In the genomic region with DNA sequence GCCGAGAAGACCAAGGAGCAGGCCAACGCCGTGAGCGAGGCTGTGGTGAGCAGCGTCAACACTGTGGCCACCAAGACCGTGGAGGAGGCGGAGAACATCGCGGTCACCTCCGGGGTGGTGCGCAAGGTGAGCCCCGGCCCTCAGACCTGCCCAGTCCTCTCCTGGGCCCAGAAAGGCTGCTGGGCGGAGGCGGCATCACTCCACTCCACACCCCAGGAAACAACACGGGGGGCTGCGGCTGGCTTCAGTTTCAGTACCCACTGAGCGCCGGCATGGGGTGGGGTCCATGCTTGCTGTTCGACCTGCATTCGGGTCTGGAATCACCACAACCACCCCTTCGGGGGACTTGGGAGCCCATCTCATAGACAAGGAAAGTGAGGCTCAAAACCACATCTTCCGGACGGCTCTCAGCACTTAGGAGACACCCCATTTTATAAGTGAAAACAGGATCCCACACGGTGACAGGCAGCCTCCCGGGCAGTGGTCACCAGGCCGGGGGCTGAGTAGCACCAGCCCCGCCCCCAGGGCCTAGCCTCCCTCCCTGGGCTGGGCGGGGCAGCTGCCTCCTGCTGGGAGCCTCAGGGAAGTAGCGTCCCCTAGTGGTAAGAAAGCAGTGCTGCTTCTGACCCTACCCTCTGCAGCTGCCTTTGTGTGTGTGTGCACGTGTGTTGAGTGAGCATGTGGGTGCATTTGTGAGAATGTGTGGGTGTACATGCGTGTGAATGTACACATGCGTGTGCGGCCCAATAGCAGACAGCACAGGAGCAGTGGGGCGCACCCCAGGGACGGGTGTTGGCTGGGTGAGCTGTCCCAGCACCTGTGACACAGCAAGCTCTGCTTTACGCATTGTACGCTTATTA, we compare ENCODE assay signal across 8 cellular contexts. TPM values are rescaled to one million over a fixed set of nuclear protein-coding genes. Genes with fewer than 3 reads are reported as not detected.
DNase-seq lines count a peak whose midpoint lies in the region; ATAC-seq and TF ChIP-seq lines count a peak whose summit lies in the region.

No MANE protein-coding gene starts in this region.

- H2AFZ ChIP-seq in PC-9, result peak overlapping the region; percentile 75

- H3K27me3 Mint-ChIP-seq in central memory CD8-positive, alpha-beta T cell, result no peaks in the 10 kb centered on the region

- H3K27me3 ChIP-seq in BE2C (no peaks in the 10 kb centered on the region), PC-9 (ENCODE audit: insufficient read depth, low read depth) (no peaks in the 10 kb centered on the region), liver (ENCODE audit: control insufficient read depth in 4 of 4, insufficient read depth in 4 of 4, low read length in 3 of 4) (no peaks in the 10 kb centered on the region), vagina (no peaks in the 10 kb centered on the region)

- H3K9me3 ChIP-seq in BE2C (no peaks in the 10 kb centered on the region), PC-9 (ENCODE audit: insufficient read depth, low read depth) (no peaks in the 10 kb centered on the region), liver (ENCODE audit: control insufficient read depth in 4 of 4, low read length in 3 of 4) (no peaks in the 10 kb centered on the region), vagina (no peaks in the 10 kb centered on the region)

- H3K4me2 ChIP-seq in PC-9, result peak overlapping the region; percentile 87

- H3K9ac ChIP-seq in liver (ENCODE audit: low read depth in 1 of 2, low read length in 2 of 2), result no peak overlapping the region

- CTCF ChIA-PET in PC-9 (lab: Charles Lee), result interaction anchor here (0.6 to 0.7 kb wide), 4 partner anchors 12 to 455 kb away, joined by 3 to 22 read pairs (median 6); no protein-coding TSS in a partner anchor

- no peaks in the 10 kb centered on the region for H4K20me1 ChIP-seq in PC-9 (ENCODE audit: insufficient read depth)

- H3K4me3 ChIP-seq in BE2C (ENCODE audit: low read depth, low read length) (no peak overlapping the region), PC-9 (peak overlapping the region; percentile 72), liver (ENCODE audit: low read depth in 1 of 3, low read length in 3 of 3) (no peak overlapping the region), vagina (peak overlapping the region; percentile 34 to 35)

- TF ChIP-seq CTCF in BE2C (IDR thresholded peaks at IDR 0.05; ENCODE audit: low read depth, low read length), result peak; percentile 80
- peak; percentile 94 for TF ChIP-seq CTCF in PC-9 (conservative IDR thresholded peaks at IDR 0.05)
- peak; percentile 77 for TF ChIP-seq CTCF in liver (IDR thresholded peaks at IDR 0.05; ENCODE audit: low read depth, low read length, missing input control)
- peak; percentile 75 to 82 (median 76) for TF ChIP-seq CTCF in vagina (IDR thresholded peaks at IDR 0.05)

- peaks cover 11% of the 10 kb centered on the region for H3F3A ChIP-seq in PC-9 (ENCODE audit: insufficient read depth, low read depth)

- H3K36me3 Mint-ChIP-seq in central memory CD8-positive, alpha-beta T cell (ENCODE audit: insufficient read depth), result peaks cover 2% of the 10 kb centered on the region

- no peaks in the 10 kb centered on the region for H3K79me2 ChIP-seq in PC-9 (ENCODE audit: low read depth)

- H3K4me1 ChIP-seq in BE2C (peaks cover 8% of the 10 kb centered on the region; the same call in 1 of the 2 replicates), PC-9 (replicated peaks; ENCODE audit: insufficient read depth) (peaks cover 45% of the 10 kb centered on the region), liver (ENCODE audit: control insufficient read depth in 4 of 4, insufficient read depth in 4 of 4, low read length in 3 of 4) (peaks cover 0 to 13% (median 5%) of the 10 kb centered on the region in 4 donors), vagina (peaks cover 69% of the 10 kb centered on the region)

- no peak overlapping the region for H3K4me3 Mint-ChIP-seq in central memory CD8-positive, alpha-beta T cell

- peak; percentile 61 for ATAC-seq in GM18505 (IDR thresholded peaks at IDR 0.05; ENCODE audit: unreplicated experiment)
- peak; percentile 47 for ATAC-seq in HG03045 (IDR thresholded peaks at IDR 0.05; ENCODE audit: unreplicated experiment)
- ATAC-seq in central memory CD8-positive, alpha-beta T cell (replicated peaks; ENCODE audit: extremely low read depth, poor library complexity, severe bottlenecking), result peak; percentile 32

- no peaks in the 10 kb centered on the region for H3K9me2 ChIP-seq in PC-9 (ENCODE audit: insufficient read depth)

- H3K9me3 Mint-ChIP-seq in central memory CD8-positive, alpha-beta T cell, result no peaks in the 10 kb centered on the region

- no TSS peak for BruUV-seq in PC-9 (replicated peaks; lab: Mats Ljungman, UMichigan)

- TF ChIP-seq RAD21 in liver (IDR thresholded peaks at IDR 0.05), result peak; percentile 81 to 90

- H3K36me3 ChIP-seq in BE2C (no peaks in the 10 kb centered on the region), PC-9 (ENCODE audit: low read depth) (no peaks in the 10 kb centered on the region), liver (ENCODE audit: control insufficient read depth in 4 of 4, insufficient read depth in 3 of 4, low read depth in 1 of 4, low read length in 3 of 4) (no peaks in the 10 kb centered on the region), vagina (no peaks in the 10 kb centered on the region)

- intact Hi-C loops in PC-9 (cut with micrococcal nuclease; ENCODE audit: unreplicated experiment), result loop anchor here (1.0 to 5.0 kb wide), 2 partner anchors 21 to 248 kb away; no protein-coding TSS in a partner anchor
- intact Hi-C loops in vagina (cut with DNase I), result no loop called here

- peaks cover 4% of the 10 kb centered on the region for H3K4me1 Mint-ChIP-seq in central memory CD8-positive, alpha-beta T cell

- no peak overlapping the region for H3K27ac Mint-ChIP-seq in central memory CD8-positive, alpha-beta T cell (ENCODE audit: low read depth)

- TF ChIP-seq POLR2A in GM18505 (IDR thresholded peaks at IDR 0.05; ENCODE audit: borderline replicate concordance, extremely low read depth, insufficient read depth, insufficient read length) (no peak), vagina (IDR thresholded peaks at IDR 0.05) (no peak)

- H3K27ac ChIP-seq in PC-9 (peak overlapping the region; percentile 80), liver (ENCODE audit: low read depth in 1 of 2, low read length in 2 of 2) (no peak overlapping the region), vagina (peak overlapping the region; percentile 91)

- WGBS in liver, result 74% methylated on average over 37 of the region's 37 CpGs

- peak; percentile 41 for DNase-seq in BE2C
- DNase-seq in PC-9, result peak; percentile 69 to 72
- no peak for DNase-seq in central memory CD8-positive, alpha-beta T cell (ENCODE audit: low spot score in 2 of 2)
- no peak for DNase-seq in vagina (ENCODE audit: extremely low spot score in 2 of 2)
- no peak for DNase-seq in activated CD8-positive, alpha-beta memory T cell treated with anti-CD3 and anti-CD28 coated beads for 24 hours

- POLR2A ChIA-PET in PC-9 (lab: Charles Lee; ENCODE audit: unreplicated experiment), result interaction anchor here (0.5 to 0.6 kb wide), 3 partner anchors 10 to 697 kb away, joined by 3 to 17 read pairs (median 6); no protein-coding TSS in a partner anchor

TF ChIP-seq in liver, 16 proteins besides CTCF, POLR2A, EP300 and RAD21:
- no peak for TF ChIP-seq GABPA (IDR thresholded peaks at IDR 0.05 in 1 of 2, conservative IDR thresholded peaks at IDR 0.05 in 1 of 2)
- no peak for TF ChIP-seq TAF1 (conservative IDR thresholded peaks at IDR 0.05)
- TF ChIP-seq REST (IDR thresholded peaks at IDR 0.05), result no peak
- TF ChIP-seq, protein P1, sequence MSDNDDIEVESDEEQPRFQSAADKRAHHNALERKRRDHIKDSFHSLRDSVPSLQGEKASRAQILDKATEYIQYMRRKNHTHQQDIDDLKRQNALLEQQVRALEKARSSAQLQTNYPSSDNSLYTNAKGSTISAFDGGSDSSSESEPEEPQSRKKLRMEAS (IDR thresholded peaks at IDR 0.05), result no peak

RNA-seq across cellular contexts. Expression of gene SNCG, which starts 1.8 kb away (rescaled TPM):
- polyA plus RNA-seq in BE2C (2012; ENCODE audit: insufficient read depth, insufficient read length, low read depth), result 9.6 TPM
- total RNA-seq in PC-9 (2021), result 99.4 and 144 TPM in 2 replicates
- 1 to 10 TPM in 1 of 2 donors, under 1 TPM in 1; 0.84 to 1.2 TPM for total RNA-seq in liver
- 1 to 10 TPM; 2.1 to 2.6 TPM for polyA plus RNA-seq in liver
- total RNA-seq in vagina, result 36.6 TPM

RNA-seq across cellular contexts. Expression of gene MMRN2, which starts 2.8 kb away (rescaled TPM):
- not detected for polyA plus RNA-seq in BE2C (2012; ENCODE audit: insufficient read depth, insufficient read length, low read depth)
- total RNA-seq in PC-9 (2021) (12.1 and 13.4 TPM in 2 replicates), liver (10 to 100 TPM; 11.0 to 12.1 TPM), vagina (57.2 TPM)
- polyA plus RNA-seq in liver, result 1 to 10 TPM; 1.7 to 6.2 TPM

RNA-seq across cellular contexts. Expression of gene ADIRF, which starts 8.0 kb away (rescaled TPM):
- not detected for polyA plus RNA-seq in BE2C (2012; ENCODE audit: insufficient read depth, insufficient read length, low read depth)
- 51.0 and 72.8 TPM in 2 replicates for total RNA-seq in PC-9 (2021)
- 10 to 100 TPM in 1 of 2 donors, under 1 TPM in 1; 0.61 to 17.1 TPM for total RNA-seq in liver
- polyA plus RNA-seq in liver, result 10 to 100 TPM; 54.5 to 96.3 TPM
- 374 TPM for total RNA-seq in vagina

RNA-seq across cellular contexts. Expression of gene FAM25A, which starts 59.9 kb away (rescaled TPM):
- polyA plus RNA-seq in BE2C (2012; ENCODE audit: insufficient read depth, insufficient read length, low read depth), result not detected
- total RNA-seq in PC-9 (2021) (8.2 and 11.4 TPM in 2 replicates), liver (not detected), vagina (40.0 TPM)
- not detected for polyA plus RNA-seq in liver

Comparison
In these comparisons a context has a peak if more than half of its experiments do, and no peak if none do; other contexts are left out.
1. DNase-seq: peak in BE2C (single experiment) and PC-9 (2 of 2); none in central memory CD8-positive, alpha-beta T cell (0 of 2), vagina (0 of 2) and activated CD8-positive, alpha-beta memory T cell treated with anti-CD3 and anti-CD28 coated beads for 24 hours (single experiment).
2. H3K4me3 ChIP-seq: peak in PC-9 (single experiment) and vagina (2 of 2); none in BE2C (single experiment) and liver (0 of 3).
3. H3K27ac ChIP-seq: peak in PC-9 (single experiment) and vagina (single experiment); none in liver (0 of 2).
4. RNA of gene SNCG, which starts 1.8 kb away (total RNA-seq): 99.4 to 144 TPM in PC-9 and 36.6 TPM in vagina (single experiment); 0.84 to 1.2 TPM in liver; every median in the first group is over 10 times any median in the second.
5. Peak in every context shown above with its lines, with median percentiles within 50 percentile points of each other: CTCF ChIP-seq and ATAC-seq.